In the genomic region with DNA sequence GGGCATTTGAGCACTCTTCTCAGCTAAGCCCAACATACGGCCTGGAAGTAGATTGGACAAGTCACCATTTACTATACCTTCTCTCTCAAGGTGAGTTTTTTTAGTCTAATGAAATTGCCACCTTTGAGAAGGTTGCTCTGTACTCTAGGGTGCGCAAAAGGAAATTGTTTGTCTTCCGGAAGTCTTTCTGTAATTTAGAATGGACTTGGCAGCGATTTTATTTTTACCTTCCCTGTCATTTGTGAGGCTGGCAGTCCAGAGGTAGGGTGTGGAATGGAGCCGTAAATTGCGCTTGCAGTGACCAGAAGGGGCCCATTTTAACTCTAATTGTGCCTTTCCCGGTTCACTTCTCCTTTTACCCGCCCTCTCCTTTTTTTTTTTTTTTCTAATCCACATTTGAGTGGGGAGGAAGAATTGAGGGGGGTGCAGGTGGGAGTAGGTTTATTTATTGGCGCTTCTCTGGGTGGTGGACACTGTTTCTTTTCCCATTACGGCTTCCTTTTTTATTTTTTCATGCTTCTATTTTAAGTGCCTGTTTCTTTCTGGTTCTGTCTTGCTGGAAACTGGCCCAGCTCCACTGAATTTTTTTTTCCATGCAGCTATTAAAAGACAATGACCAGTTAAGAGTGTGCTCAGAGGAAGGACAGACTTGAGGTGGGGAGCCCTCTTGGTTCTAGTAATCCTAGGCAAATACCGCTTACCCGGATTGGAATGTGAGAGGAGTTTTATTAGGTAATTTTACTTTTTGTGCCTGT, we compare ENCODE assay signal across 8 cellular contexts.
A peak's percentile ranks its signal among the peaks of the same experiment; 100 is the strongest.
DNase-seq lines count a peak whose midpoint lies in the region; ATAC-seq and TF ChIP-seq lines count a peak whose summit lies in the region.

No MANE protein-coding gene starts in this region.

- no peaks in the 10 kb centered on the region for H3K27me3 ChIP-seq in BLaER1 treated with 17β-estradiol and CSF1 and Interleukin-3, amounts not matched to agents 10 nM and 100 nM
- no peaks in the 10 kb centered on the region for H3K27me3 ChIP-seq in PC-3 (ENCODE audit: low read length)

- H3K9me2 ChIP-seq in PC-3 (replicated peaks; ENCODE audit: low read length): no peaks in the 10 kb centered on the region

- TF ChIP-seq CTCF in PC-3 (conservative IDR thresholded peaks at IDR 0.05; ENCODE audit: low read depth, low read length) (no peak), foreskin fibroblast (IDR thresholded peaks at IDR 0.05; ENCODE audit: low read depth, low read length) (no peak)

- POLR2A ChIA-PET in PC-3 (lab: Charles Lee; ENCODE audit: unreplicated experiment): no interaction called here

- intact Hi-C loops in PC-3 (cut with micrococcal nuclease): loop anchor here (1.0 kb wide), 1 partner anchor 65 kb away; no protein-coding TSS in a partner anchor

- no peak overlapping the region for H3K9ac ChIP-seq in BLaER1 treated with 17β-estradiol and CSF1 and Interleukin-3, amounts not matched to agents 10 nM and 100 nM
- no peak overlapping the region for H3K9ac ChIP-seq in PC-3 (ENCODE audit: low read length)

- H3F3A ChIP-seq in PC-3 (ENCODE audit: low read length, unreplicated experiment): no peaks in the 10 kb centered on the region

- no peaks in the 10 kb centered on the region for H3K9me3 ChIP-seq in BLaER1 treated with 17β-estradiol and CSF1 and Interleukin-3, amounts not matched to agents 10 nM and 100 nM (replicated peaks in 1 of 11)
- no peaks in the 10 kb centered on the region for H3K9me3 ChIP-seq in PC-3 (ENCODE audit: low read length)

- H4K20me1 ChIP-seq in BLaER1 treated with 17β-estradiol and CSF1 and Interleukin-3, amounts not matched to agents 10 nM and 100 nM: peaks cover 0 to 53% (median 4%) of the 10 kb centered on the region in 11 experiments; a peak in 9 of 22 replicates
- H4K20me1 ChIP-seq in PC-3 (ENCODE audit: low read length): no peaks in the 10 kb centered on the region

- ATAC-seq in PC-3: peak; percentile 73

- no peak overlapping the region for H3K27ac ChIP-seq in BLaER1 treated with 17β-estradiol and CSF1 and Interleukin-3, amounts not matched to agents 10 nM and 100 nM
- no peak overlapping the region for H3K27ac ChIP-seq in PC-3 (ENCODE audit: low read length)

- no peaks in the 10 kb centered on the region for H3K79me2 ChIP-seq in PC-3 (ENCODE audit: low read length)

- peak overlapping the region in 10 of 11 experiments; percentile 1 to 38 (median 4); a peak in 4 of 22 replicates for H3K4me2 ChIP-seq in BLaER1 treated with 17β-estradiol and CSF1 and Interleukin-3, amounts not matched to agents 10 nM and 100 nM
- no peak overlapping the region for H3K4me2 ChIP-seq in PC-3 (ENCODE audit: low read length)

- peaks cover 3 to 94% (median 19%) of the 10 kb centered on the region in 11 experiments; a peak in 17 of 22 replicates for H3K36me3 ChIP-seq in BLaER1 treated with 17β-estradiol and CSF1 and Interleukin-3, amounts not matched to agents 10 nM and 100 nM
- no peaks in the 10 kb centered on the region for H3K36me3 ChIP-seq in PC-3 (ENCODE audit: low read depth, low read length)

- BruUV-seq in PC-3 (replicated peaks; lab: Mats Ljungman, UMichigan): no TSS peak

- no peak overlapping the region for H3K4me3 ChIP-seq in BLaER1 treated with 17β-estradiol and CSF1 and Interleukin-3, amounts not matched to agents 10 nM and 100 nM
- H3K4me3 ChIP-seq in PC-3 (ENCODE audit: low read length) (no peak overlapping the region), foreskin fibroblast (ENCODE audit: low read depth in 1 of 2, low read length in 2 of 2) (no peak overlapping the region)

- H3K4me1 ChIP-seq in BLaER1 treated with 17β-estradiol and CSF1 and Interleukin-3, amounts not matched to agents 10 nM and 100 nM: peaks cover 11 to 30% (median 21%) of the 10 kb centered on the region in 10 experiments
- H3K4me1 ChIP-seq in PC-3 (ENCODE audit: insufficient read depth, low read length): no peaks in the 10 kb centered on the region

- H2AFZ ChIP-seq in PC-3 (ENCODE audit: low read length): no peak overlapping the region

- DNase-seq in PC-3 (no peak), foreskin fibroblast (peak; percentile 10 to 27), pons (ENCODE audit: low spot score) (peak; percentile 82), GF-D8 (lab: John Stamatoyannopoulos, UW) (no peak), NCI-H1930 (lab: John Stamatoyannopoulos, UW) (no peak)
- no peak for DNase-seq in stimulated activated CD4-positive, alpha-beta T cell treated with anti-CD3 and anti-CD28 coated beads, Interleukin-12 subunit alpha, Interleukin-12 subunit beta, amount 100 ng/mL, for 4 hours
- DNase-seq in stimulated activated CD4-positive, alpha-beta T cell treated with anti-CD3 and anti-CD28 coated beads, Interleukin-4, amount 100 ng/mL, for 1 hour: no peak

- CTCF ChIA-PET in PC-3 (lab: Charles Lee): no interaction called here

Comparison
In these comparisons a context has a peak if more than half of its experiments do, and no peak if none do; other contexts are left out.
1. DNase-seq: peak in foreskin fibroblast (2 of 2) and pons (single experiment); none in PC-3 (single experiment), GF-D8 (single experiment), stimulated activated CD4-positive, alpha-beta T cell treated with anti-CD3 and anti-CD28 coated beads, Interleukin-12 subunit alpha, Interleukin-12 subunit beta, amount 100 ng/mL, for 4 hours (single experiment), NCI-H1930 (0 of 2) and stimulated activated CD4-positive, alpha-beta T cell treated with anti-CD3 and anti-CD28 coated beads, Interleukin-4, amount 100 ng/mL, for 1 hour (single experiment).